Comparison of ENCODE assay signal across 1 cellular context in the genomic region with DNA sequence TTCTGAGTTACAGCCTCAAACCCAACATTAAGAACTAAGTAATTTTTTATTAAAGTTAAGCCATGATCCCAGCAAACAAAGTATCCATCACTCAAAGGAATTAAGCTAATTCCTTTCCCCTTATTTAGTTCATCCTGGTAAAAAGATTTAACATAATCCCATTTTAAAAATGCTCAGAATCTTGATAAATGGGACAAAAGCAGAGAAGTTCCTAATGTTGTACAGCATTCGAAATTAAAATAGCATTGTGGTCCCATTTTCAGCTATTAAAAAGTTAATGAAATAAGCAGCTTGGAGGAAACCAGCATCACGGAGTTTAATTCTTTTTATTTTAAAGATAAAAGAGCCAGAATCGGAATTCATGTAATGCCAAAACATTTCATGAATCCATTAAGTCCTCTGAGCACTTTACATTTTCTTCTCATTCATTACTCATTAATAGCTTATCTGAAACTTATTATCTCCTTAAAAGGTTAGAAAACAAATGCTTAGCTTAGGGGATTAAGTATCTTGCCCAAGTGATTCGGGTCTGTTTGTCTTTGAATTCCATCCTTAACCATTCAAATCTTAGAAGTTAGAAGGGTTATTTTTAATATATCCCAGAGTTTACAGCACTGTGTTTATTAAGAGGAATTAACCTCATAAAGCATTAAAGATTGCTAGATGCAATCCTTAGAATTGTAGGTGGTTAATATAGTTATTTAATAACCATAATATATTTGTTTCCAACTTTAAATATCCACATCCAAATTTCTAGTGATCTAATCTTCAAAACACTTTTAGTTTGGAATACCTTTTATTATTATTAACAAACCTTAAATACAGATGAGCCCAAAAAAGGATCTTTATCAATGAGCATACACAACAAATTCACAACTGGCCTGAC.
TF ChIP-seq lines count a peak whose summit lies in the region.

No MANE protein-coding gene starts in this region.

TF ChIP-seq in HepG2, 621 proteins besides CTCF, POLR2A, EP300 and RAD21 (continued from another document and continues in another):
- TF ChIP-seq, protein P1, sequence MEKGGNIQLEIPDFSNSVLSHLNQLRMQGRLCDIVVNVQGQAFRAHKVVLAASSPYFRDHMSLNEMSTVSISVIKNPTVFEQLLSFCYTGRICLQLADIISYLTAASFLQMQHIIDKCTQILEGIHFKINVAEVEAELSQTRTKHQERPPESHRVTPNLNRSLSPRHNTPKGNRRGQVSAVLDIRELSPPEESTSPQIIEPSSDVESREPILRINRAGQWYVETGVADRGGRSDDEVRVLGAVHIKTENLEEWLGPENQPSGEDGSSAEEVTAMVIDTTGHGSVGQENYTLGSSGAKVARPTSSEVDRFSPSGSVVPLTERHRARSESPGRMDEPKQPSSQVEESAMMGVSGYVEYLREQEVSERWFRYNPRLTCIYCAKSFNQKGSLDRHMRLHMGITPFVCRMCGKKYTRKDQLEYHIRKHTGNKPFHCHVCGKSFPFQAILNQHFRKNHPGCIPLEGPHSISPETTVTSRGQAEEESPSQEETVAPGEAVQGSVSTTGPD (CRISPR knock-in tag; IDR thresholded peaks at IDR 0.05): no peak
- no peak for TF ChIP-seq ZNF713 (CRISPR knock-in tag; IDR thresholded peaks at IDR 0.05)
- no peak for TF ChIP-seq ZNF839 (CRISPR knock-in tag; IDR thresholded peaks at IDR 0.05; ENCODE audit: borderline replicate concordance)
- no peak for TF ChIP-seq ZNF75D (CRISPR knock-in tag; IDR thresholded peaks at IDR 0.05; ENCODE audit: borderline replicate concordance)
- TF ChIP-seq, protein P2, sequence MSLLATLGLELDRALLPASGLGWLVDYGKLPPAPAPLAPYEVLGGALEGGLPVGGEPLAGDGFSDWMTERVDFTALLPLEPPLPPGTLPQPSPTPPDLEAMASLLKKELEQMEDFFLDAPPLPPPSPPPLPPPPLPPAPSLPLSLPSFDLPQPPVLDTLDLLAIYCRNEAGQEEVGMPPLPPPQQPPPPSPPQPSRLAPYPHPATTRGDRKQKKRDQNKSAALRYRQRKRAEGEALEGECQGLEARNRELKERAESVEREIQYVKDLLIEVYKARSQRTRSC (CRISPR knock-in tag; IDR thresholded peaks at IDR 0.05; ENCODE audit: low read depth): no peak
- TF ChIP-seq, protein P3, sequence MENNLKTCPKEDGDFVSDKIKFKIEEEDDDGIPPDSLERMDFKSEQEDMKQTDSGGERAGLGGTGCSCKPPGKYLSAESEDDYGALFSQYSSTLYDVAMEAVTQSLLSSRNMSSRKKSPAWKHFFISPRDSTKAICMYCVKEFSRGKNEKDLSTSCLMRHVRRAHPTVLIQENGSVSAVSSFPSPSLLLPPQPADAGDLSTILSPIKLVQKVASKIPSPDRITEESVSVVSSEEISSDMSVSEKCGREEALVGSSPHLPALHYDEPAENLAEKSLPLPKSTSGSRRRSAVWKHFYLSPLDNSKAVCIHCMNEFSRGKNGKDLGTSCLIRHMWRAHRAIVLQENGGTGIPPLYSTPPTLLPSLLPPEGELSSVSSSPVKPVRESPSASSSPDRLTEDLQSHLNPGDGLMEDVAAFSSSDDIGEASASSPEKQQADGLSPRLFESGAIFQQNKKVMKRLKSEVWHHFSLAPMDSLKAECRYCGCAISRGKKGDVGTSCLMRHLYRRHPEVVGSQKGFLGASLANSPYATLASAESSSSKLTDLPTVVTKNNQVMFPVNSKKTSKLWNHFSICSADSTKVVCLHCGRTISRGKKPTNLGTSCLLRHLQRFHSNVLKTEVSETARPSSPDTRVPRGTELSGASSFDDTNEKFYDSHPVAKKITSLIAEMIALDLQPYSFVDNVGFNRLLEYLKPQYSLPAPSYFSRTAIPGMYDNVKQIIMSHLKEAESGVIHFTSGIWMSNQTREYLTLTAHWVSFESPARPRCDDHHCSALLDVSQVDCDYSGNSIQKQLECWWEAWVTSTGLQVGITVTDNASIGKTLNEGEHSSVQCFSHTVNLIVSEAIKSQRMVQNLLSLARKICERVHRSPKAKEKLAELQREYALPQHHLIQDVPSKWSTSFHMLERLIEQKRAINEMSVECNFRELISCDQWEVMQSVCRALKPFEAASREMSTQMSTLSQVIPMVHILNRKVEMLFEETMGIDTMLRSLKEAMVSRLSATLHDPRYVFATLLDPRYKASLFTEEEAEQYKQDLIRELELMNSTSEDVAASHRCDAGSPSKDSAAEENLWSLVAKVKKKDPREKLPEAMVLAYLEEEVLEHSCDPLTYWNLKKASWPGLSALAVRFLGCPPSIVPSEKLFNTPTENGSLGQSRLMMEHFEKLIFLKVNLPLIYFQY (CRISPR knock-in tag; IDR thresholded peaks at IDR 0.05; ENCODE audit: borderline replicate concordance): no peak
- TF ChIP-seq, protein P4, sequence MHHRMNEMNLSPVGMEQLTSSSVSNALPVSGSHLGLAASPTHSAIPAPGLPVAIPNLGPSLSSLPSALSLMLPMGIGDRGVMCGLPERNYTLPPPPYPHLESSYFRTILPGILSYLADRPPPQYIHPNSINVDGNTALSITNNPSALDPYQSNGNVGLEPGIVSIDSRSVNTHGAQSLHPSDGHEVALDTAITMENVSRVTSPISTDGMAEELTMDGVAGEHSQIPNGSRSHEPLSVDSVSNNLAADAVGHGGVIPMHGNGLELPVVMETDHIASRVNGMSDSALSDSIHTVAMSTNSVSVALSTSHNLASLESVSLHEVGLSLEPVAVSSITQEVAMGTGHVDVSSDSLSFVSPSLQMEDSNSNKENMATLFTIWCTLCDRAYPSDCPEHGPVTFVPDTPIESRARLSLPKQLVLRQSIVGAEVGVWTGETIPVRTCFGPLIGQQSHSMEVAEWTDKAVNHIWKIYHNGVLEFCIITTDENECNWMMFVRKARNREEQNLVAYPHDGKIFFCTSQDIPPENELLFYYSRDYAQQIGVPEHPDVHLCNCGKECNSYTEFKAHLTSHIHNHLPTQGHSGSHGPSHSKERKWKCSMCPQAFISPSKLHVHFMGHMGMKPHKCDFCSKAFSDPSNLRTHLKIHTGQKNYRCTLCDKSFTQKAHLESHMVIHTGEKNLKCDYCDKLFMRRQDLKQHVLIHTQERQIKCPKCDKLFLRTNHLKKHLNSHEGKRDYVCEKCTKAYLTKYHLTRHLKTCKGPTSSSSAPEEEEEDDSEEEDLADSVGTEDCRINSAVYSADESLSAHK (CRISPR knock-in tag; IDR thresholded peaks at IDR 0.05; ENCODE audit: borderline replicate concordance): no peak
- TF ChIP-seq REXO4 (CRISPR knock-in tag; IDR thresholded peaks at IDR 0.05; ENCODE audit: borderline replicate concordance): no peak
- no peak for TF ChIP-seq ZBTB8A (CRISPR knock-in tag; IDR thresholded peaks at IDR 0.05; ENCODE audit: borderline replicate concordance, low read depth)
- no peak; the same call in 1 of the 2 replicates for TF ChIP-seq BRCA1 (CRISPR knock-in tag; IDR thresholded peaks at IDR 0.05)
- TF ChIP-seq, protein P5, sequence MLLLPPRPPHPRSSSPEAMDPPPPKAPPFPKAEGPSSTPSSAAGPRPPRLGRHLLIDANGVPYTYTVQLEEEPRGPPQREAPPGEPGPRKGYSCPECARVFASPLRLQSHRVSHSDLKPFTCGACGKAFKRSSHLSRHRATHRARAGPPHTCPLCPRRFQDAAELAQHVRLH (CRISPR knock-in tag; IDR thresholded peaks at IDR 0.05; ENCODE audit: borderline replicate concordance, low read depth): no peak
- TF ChIP-seq POLR2AphosphoS2 (IDR thresholded peaks at IDR 0.05; ENCODE audit: low read depth, low read length): peak; percentile 88
- TF ChIP-seq IRF2 (CRISPR knock-in tag; IDR thresholded peaks at IDR 0.05): no peak
- TF ChIP-seq, protein P6, sequence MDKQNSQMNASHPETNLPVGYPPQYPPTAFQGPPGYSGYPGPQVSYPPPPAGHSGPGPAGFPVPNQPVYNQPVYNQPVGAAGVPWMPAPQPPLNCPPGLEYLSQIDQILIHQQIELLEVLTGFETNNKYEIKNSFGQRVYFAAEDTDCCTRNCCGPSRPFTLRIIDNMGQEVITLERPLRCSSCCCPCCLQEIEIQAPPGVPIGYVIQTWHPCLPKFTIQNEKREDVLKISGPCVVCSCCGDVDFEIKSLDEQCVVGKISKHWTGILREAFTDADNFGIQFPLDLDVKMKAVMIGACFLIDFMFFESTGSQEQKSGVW (CRISPR knock-in tag; IDR thresholded peaks at IDR 0.05; ENCODE audit: borderline replicate concordance): no peak
- TF ChIP-seq, protein P7, sequence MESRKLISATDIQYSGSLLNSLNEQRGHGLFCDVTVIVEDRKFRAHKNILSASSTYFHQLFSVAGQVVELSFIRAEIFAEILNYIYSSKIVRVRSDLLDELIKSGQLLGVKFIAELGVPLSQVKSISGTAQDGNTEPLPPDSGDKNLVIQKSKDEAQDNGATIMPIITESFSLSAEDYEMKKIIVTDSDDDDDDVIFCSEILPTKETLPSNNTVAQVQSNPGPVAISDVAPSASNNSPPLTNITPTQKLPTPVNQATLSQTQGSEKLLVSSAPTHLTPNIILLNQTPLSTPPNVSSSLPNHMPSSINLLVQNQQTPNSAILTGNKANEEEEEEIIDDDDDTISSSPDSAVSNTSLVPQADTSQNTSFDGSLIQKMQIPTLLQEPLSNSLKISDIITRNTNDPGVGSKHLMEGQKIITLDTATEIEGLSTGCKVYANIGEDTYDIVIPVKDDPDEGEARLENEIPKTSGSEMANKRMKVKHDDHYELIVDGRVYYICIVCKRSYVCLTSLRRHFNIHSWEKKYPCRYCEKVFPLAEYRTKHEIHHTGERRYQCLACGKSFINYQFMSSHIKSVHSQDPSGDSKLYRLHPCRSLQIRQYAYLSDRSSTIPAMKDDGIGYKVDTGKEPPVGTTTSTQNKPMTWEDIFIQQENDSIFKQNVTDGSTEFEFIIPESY (CRISPR knock-in tag; IDR thresholded peaks at IDR 0.05): no peak
- TF ChIP-seq ZNF484 (CRISPR knock-in tag; IDR thresholded peaks at IDR 0.05; ENCODE audit: borderline replicate concordance, low read depth): no peak
- TF ChIP-seq, protein P8, sequence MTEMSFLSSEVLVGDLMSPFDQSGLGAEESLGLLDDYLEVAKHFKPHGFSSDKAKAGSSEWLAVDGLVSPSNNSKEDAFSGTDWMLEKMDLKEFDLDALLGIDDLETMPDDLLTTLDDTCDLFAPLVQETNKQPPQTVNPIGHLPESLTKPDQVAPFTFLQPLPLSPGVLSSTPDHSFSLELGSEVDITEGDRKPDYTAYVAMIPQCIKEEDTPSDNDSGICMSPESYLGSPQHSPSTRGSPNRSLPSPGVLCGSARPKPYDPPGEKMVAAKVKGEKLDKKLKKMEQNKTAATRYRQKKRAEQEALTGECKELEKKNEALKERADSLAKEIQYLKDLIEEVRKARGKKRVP (CRISPR knock-in tag; IDR thresholded peaks at IDR 0.05): peak in 1 of 2 experiments; percentile 27; a peak in 1 of 4 replicates
- TF ChIP-seq, protein P9, sequence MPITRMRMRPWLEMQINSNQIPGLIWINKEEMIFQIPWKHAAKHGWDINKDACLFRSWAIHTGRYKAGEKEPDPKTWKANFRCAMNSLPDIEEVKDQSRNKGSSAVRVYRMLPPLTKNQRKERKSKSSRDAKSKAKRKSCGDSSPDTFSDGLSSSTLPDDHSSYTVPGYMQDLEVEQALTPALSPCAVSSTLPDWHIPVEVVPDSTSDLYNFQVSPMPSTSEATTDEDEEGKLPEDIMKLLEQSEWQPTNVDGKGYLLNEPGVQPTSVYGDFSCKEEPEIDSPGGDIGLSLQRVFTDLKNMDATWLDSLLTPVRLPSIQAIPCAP (CRISPR knock-in tag; IDR thresholded peaks at IDR 0.05; ENCODE audit: low read depth): no peak
- TF ChIP-seq, protein P10, sequence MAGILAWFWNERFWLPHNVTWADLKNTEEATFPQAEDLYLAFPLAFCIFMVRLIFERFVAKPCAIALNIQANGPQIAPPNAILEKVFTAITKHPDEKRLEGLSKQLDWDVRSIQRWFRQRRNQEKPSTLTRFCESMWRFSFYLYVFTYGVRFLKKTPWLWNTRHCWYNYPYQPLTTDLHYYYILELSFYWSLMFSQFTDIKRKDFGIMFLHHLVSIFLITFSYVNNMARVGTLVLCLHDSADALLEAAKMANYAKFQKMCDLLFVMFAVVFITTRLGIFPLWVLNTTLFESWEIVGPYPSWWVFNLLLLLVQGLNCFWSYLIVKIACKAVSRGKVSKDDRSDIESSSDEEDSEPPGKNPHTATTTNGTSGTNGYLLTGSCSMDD (CRISPR knock-in tag; IDR thresholded peaks at IDR 0.05): no peak
- no peak for TF ChIP-seq MED8 (CRISPR knock-in tag; IDR thresholded peaks at IDR 0.05; ENCODE audit: insufficient replicate concordance)
- no peak for TF ChIP-seq NR2F1 (CRISPR knock-in tag; IDR thresholded peaks at IDR 0.05)
- TF ChIP-seq ZNF225 (CRISPR knock-in tag; IDR thresholded peaks at IDR 0.05): no peak
- TF ChIP-seq, protein P11, sequence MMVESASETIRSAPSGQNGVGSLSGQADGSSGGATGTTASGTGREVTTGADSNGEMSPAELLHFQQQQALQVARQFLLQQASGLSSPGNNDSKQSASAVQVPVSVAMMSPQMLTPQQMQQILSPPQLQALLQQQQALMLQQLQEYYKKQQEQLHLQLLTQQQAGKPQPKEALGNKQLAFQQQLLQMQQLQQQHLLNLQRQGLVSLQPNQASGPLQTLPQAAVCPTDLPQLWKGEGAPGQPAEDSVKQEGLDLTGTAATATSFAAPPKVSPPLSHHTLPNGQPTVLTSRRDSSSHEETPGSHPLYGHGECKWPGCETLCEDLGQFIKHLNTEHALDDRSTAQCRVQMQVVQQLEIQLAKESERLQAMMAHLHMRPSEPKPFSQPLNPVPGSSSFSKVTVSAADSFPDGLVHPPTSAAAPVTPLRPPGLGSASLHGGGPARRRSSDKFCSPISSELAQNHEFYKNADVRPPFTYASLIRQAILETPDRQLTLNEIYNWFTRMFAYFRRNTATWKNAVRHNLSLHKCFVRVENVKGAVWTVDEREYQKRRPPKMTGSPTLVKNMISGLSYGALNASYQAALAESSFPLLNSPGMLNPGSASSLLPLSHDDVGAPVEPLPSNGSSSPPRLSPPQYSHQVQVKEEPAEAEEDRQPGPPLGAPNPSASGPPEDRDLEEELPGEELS (CRISPR knock-in tag; IDR thresholded peaks at IDR 0.05): no peak
- no peak for TF ChIP-seq SOX5 (CRISPR knock-in tag; IDR thresholded peaks at IDR 0.05; ENCODE audit: borderline replicate concordance)
- TF ChIP-seq, protein P12, sequence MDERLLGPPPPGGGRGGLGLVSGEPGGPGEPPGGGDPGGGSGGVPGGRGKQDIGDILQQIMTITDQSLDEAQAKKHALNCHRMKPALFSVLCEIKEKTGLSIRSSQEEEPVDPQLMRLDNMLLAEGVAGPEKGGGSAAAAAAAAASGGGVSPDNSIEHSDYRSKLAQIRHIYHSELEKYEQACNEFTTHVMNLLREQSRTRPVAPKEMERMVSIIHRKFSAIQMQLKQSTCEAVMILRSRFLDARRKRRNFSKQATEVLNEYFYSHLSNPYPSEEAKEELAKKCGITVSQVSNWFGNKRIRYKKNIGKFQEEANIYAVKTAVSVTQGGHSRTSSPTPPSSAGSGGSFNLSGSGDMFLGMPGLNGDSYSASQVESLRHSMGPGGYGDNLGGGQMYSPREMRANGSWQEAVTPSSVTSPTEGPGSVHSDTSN (CRISPR knock-in tag; IDR thresholded peaks at IDR 0.05): no peak
- TF ChIP-seq ZNF282 (IDR thresholded peaks at IDR 0.05; ENCODE audit: partially characterized antibody): no peak
- no peak for TF ChIP-seq NR2F2 (IDR thresholded peaks at IDR 0.05; ENCODE audit: borderline replicate concordance, low read depth)
- no peak for TF ChIP-seq HHEX (CRISPR knock-in tag; IDR thresholded peaks at IDR 0.05)
- no peak for TF ChIP-seq NCOA2 (CRISPR knock-in tag; IDR thresholded peaks at IDR 0.05)
- TF ChIP-seq SMAD9 (CRISPR knock-in tag; IDR thresholded peaks at IDR 0.05): no peak
- no peak for TF ChIP-seq SSRP1 (CRISPR knock-in tag; IDR thresholded peaks at IDR 0.05)
- no peak for TF ChIP-seq ELF1 (CRISPR knock-in tag; IDR thresholded peaks at IDR 0.05)
- TF ChIP-seq RXRB (CRISPR knock-in tag; IDR thresholded peaks at IDR 0.05; ENCODE audit: borderline replicate concordance): no peak
- TF ChIP-seq ZEB1 (IDR thresholded peaks at IDR 0.05; ENCODE audit: insufficient replicate concordance, low read depth): no peak
- TF ChIP-seq PHF8 (CRISPR knock-in tag; IDR thresholded peaks at IDR 0.05): no peak
- TF ChIP-seq ZNF7 (CRISPR knock-in tag; IDR thresholded peaks at IDR 0.05): no peak
- TF ChIP-seq ZNF367 (CRISPR knock-in tag; IDR thresholded peaks at IDR 0.05; ENCODE audit: borderline replicate concordance): no peak
- no peak for TF ChIP-seq ZNF567 (CRISPR knock-in tag; IDR thresholded peaks at IDR 0.05; ENCODE audit: borderline replicate concordance)
- no peak for TF ChIP-seq SMAD3 (CRISPR knock-in tag; IDR thresholded peaks at IDR 0.05)
- TF ChIP-seq ZNF205 (CRISPR knock-in tag; IDR thresholded peaks at IDR 0.05): no peak
- peak; percentile 42; the same call in 1 of the 2 replicates for TF ChIP-seq PAF1 (CRISPR knock-in tag; IDR thresholded peaks at IDR 0.05)
